2 cellular contexts compared by ENCODE assay signal in the genomic region with DNA sequence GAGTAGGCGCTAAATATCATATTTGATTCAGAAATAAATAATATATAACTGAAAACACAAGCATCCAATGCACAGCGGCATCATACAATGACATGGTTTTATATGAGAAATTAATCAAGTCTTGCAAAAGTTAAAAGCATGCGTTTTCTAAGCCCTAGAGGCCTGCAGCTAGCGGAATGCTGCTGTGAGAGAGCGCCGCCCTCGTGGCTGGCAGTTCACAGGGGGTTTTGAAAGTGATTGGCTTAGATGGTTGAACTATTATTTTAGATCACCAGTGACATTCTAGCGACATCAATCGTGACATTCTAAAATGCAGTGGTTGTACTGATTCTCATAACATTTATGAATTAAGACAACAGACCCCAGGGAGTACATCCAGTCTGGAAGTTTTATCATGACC.
TF ChIP-seq lines count a peak whose summit lies in the region.

No MANE protein-coding gene starts in this region.

TF ChIP-seq in HCT116, 20 proteins besides CTCF, POLR2A, EP300 and RAD21 (continued from another document):
- TF ChIP-seq, protein P1, sequence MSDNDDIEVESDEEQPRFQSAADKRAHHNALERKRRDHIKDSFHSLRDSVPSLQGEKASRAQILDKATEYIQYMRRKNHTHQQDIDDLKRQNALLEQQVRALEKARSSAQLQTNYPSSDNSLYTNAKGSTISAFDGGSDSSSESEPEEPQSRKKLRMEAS (IDR thresholded peaks at IDR 0.05), result no peak
- no peak for TF ChIP-seq ZNF274 (IDR thresholded peaks at IDR 0.05; ENCODE audit: low read depth, low read length)
- no peak for TF ChIP-seq YY1 (IDR thresholded peaks at IDR 0.05; ENCODE audit: extremely low read depth, insufficient replicate concordance, low read depth, low read length)
- no peak for TF ChIP-seq SRF (IDR thresholded peaks at IDR 0.05; ENCODE audit: low read depth)
- TF ChIP-seq CEBPB (IDR thresholded peaks at IDR 0.05; ENCODE audit: low read depth), result no peak
- no peak for TF ChIP-seq EZH2phosphoT487 (IDR thresholded peaks at IDR 0.05; ENCODE audit: borderline replicate concordance)

TF ChIP-seq in H1, 55 proteins besides CTCF, POLR2A, EP300 and RAD21 (continued from another document):
- TF ChIP-seq CTBP2 (IDR thresholded peaks at IDR 0.05; ENCODE audit: borderline replicate concordance, insufficient read depth, insufficient read length, low read length), result no peak
- no peak for TF ChIP-seq TCF12 (IDR thresholded peaks at IDR 0.05; ENCODE audit: low read depth, low read length)
- TF ChIP-seq SIN3A (conservative IDR thresholded peaks at IDR 0.05 in 1 of 2, IDR thresholded peaks at IDR 0.05 in 1 of 2; ENCODE audit: low read depth in 1 of 2, low read length in 2 of 2), result no peak
- TF ChIP-seq PHF8 (conservative IDR thresholded peaks at IDR 0.05; ENCODE audit: low read depth, low read length), result no peak
- no peak for TF ChIP-seq RXRA (IDR thresholded peaks at IDR 0.05; ENCODE audit: insufficient read depth, low read depth, low read length)
- TF ChIP-seq, protein P2, sequence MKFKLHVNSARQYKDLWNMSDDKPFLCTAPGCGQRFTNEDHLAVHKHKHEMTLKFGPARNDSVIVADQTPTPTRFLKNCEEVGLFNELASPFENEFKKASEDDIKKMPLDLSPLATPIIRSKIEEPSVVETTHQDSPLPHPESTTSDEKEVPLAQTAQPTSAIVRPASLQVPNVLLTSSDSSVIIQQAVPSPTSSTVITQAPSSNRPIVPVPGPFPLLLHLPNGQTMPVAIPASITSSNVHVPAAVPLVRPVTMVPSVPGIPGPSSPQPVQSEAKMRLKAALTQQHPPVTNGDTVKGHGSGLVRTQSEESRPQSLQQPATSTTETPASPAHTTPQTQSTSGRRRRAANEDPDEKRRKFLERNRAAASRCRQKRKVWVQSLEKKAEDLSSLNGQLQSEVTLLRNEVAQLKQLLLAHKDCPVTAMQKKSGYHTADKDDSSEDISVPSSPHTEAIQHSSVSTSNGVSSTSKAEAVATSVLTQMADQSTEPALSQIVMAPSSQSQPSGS (IDR thresholded peaks at IDR 0.05; ENCODE audit: low read length), result no peak
- no peak for TF ChIP-seq TEAD4 (IDR thresholded peaks at IDR 0.05; ENCODE audit: low read depth, low read length)
- TF ChIP-seq KDM5A (IDR thresholded peaks at IDR 0.05; ENCODE audit: low read length), result no peak
- TF ChIP-seq ASH2L (IDR thresholded peaks at IDR 0.05; ENCODE audit: low read length), result no peak
- TF ChIP-seq FOSL1 (IDR thresholded peaks at IDR 0.05; ENCODE audit: insufficient read depth, low read depth, low read length), result no peak
- TF ChIP-seq, protein P3, sequence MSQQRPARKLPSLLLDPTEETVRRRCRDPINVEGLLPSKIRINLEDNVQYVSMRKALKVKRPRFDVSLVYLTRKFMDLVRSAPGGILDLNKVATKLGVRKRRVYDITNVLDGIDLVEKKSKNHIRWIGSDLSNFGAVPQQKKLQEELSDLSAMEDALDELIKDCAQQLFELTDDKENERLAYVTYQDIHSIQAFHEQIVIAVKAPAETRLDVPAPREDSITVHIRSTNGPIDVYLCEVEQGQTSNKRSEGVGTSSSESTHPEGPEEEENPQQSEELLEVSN (IDR thresholded peaks at IDR 0.05), result no peak
- TF ChIP-seq TBP (IDR thresholded peaks at IDR 0.05; ENCODE audit: low read depth, low read length), result no peak
- TF ChIP-seq RFX5 (IDR thresholded peaks at IDR 0.05; ENCODE audit: borderline replicate concordance, low read depth, low read length), result no peak
TF ChIP-seq in H1: peak in this region for 0.
